13 cellular contexts compared by ENCODE assay signal in the genomic region with DNA sequence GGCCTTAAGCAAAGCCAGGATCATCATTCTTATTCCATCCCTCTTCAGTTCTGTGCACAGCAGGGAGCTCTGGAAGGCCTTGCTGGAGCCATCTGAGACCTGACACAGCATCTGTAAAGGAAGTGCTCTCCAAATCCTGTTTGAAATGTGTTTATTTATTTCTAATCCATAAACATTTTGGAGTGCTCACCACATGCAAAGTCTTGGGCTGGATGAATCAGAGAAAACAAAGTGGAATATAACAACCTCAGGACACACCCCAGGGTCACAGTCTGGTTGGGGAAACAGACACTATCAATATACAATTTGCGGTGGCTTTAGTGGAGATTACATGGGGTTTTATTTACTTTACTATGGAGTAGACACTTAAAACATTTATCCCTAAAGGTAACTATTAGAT. TPM values are rescaled to one million over a fixed set of nuclear protein-coding genes. Genes with fewer than 3 reads are reported as not detected.
A peak's percentile ranks its signal among the peaks of the same experiment; 100 is the strongest.
DNase-seq lines count a peak whose midpoint lies in the region; ATAC-seq and TF ChIP-seq lines count a peak whose summit lies in the region.
"Had no signal": no experiment of that assay in that cellular context is flagged by ENCODE, and none has a peak within 500 bp of the region (broad histone marks: within the 10 kb centered on the region; RNA-seq: fewer than 3 reads in every experiment).

No MANE protein-coding gene starts in this region.

- POLR2A ChIA-PET in IMR-90 (lab: Charles Lee; ENCODE audit: unreplicated experiment), result interaction anchor here (0.5 kb wide), 1 partner anchor 681 kb away, joined by 3 read pairs; no protein-coding TSS in a partner anchor

- in situ Hi-C loops in IMR-90 (cut with MboI; ENCODE audit: low sequenced_read_pairs) (no loop called here), mammary epithelial cell (cut with MboI; ENCODE audit: low sequenced_read_pairs in 2 of 2) (no loop called here)

- H3K4me2 ChIP-seq in IMR-90 (ENCODE audit: low read depth, low read length), result no peak overlapping the region
- no peak overlapping the region for H3K4me2 ChIP-seq in mammary epithelial cell (ENCODE audit: insufficient read depth, low read depth, low read length)
- H3K4me2 ChIP-seq: A549 had no signal

- DNase-seq in H4 (ENCODE audit: low spot score) (peak; percentile 81), IMR-90 (peak; percentile 41), SW480 (ENCODE audit: low spot score) (peak; percentile 54), mucosa of descending colon (no peak), mammary epithelial cell (no peak)
- no peak for DNase-seq in stimulated activated CD4-positive, alpha-beta T cell treated with anti-CD3 and anti-CD28 coated beads, Interleukin-2, amount 100 ng/mL, for 48 hours
- DNase-seq in activated T-helper 2 cell treated with anti-CD3 and anti-CD28 coated beads, Interferon-gamma antibody, Interleukin-2, Interleukin-4, amounts not matched to agents 10 μg/mL and 5 μg/mL and 100 μg/mL, durations not matched to agents 14 hours and 24 hours and 36 hours (ENCODE audit: low spot score), result no peak
- DNase-seq: CD8-positive, alpha-beta T cell; COR-L47; DMS153 had no signal

- H2BK15ac ChIP-seq in IMR-90 (ENCODE audit: low read depth, low read length), result peak overlapping the region; percentile 76; the same call in 1 of the 3 replicates

- no peaks in the 10 kb centered on the region for H3K36me3 Mint-ChIP-seq in activated T-helper 2 cell treated with anti-CD3 and anti-CD28 coated beads, Interferon-gamma antibody, Interleukin-2, Interleukin-4, amounts not matched to agents 10 μg/mL and 5 μg/mL and 100 μg/mL, durations not matched to agents 14 hours and 24 hours and 36 hours (ENCODE audit: low read depth)
- H3K36me3 Mint-ChIP-seq: CD14-positive monocyte; CD8-positive, alpha-beta T cell had no signal

- peaks cover 7% of the 10 kb centered on the region; the same call in 1 of the 2 replicates for H3K9me1 ChIP-seq in IMR-90 (ENCODE audit: insufficient read depth, low read length)

- H4K8ac ChIP-seq in IMR-90 (ENCODE audit: low read depth in 2 of 2, low read length in 2 of 2), result peak overlapping the region in 1 of 2 experiments; percentile 28; a peak in 1 of 4 replicates

- H3K4ac ChIP-seq in IMR-90 (ENCODE audit: low read depth, low read length), result peak overlapping the region; percentile 65

- H3K79me2 ChIP-seq in mammary epithelial cell (ENCODE audit: insufficient read depth, low read length), result no peaks in the 10 kb centered on the region

- BruUV-seq in IMR-90 (replicated peaks; lab: Mats Ljungman, UMichigan) (no TSS peak), mammary epithelial cell (replicated peaks; lab: Mats Ljungman, UMichigan) (no TSS peak)

- H4K20me1 ChIP-seq in IMR-90 (ENCODE audit: insufficient read depth, low read length) (no peaks in the 10 kb centered on the region), mammary epithelial cell (ENCODE audit: insufficient read depth, low read length) (no peaks in the 10 kb centered on the region)

- CTCF ChIA-PET in IMR-90 (lab: Yijun Ruan, JAX), result interaction anchor here (1.0 kb wide), 1 partner anchor 10 kb away, joined by 3 read pairs; no protein-coding TSS in a partner anchor
- CTCF ChIA-PET in mammary epithelial cell (lab: Charles Lee; ENCODE audit: low non-redundant PET), result no interaction called here

- H2AFZ ChIP-seq in IMR-90 (replicated peaks; ENCODE audit: low read length, poor library complexity), result no peak overlapping the region
- no peak overlapping the region for H2AFZ ChIP-seq in mammary epithelial cell (ENCODE audit: low read depth, low read length)

- H3K27ac ChIP-seq in IMR-90 (ENCODE audit: insufficient read depth, low read length) (no peak overlapping the region), mammary epithelial cell (ENCODE audit: insufficient read depth, low read depth, low read length) (no peak overlapping the region)
- H3K27ac ChIP-seq: A549 had no signal

- H3K14ac ChIP-seq in IMR-90 (replicated peaks; ENCODE audit: low read depth, low read length), result peak overlapping the region; percentile 56; the same call in 1 of the 2 replicates

- H3K4me3 ChIP-seq in IMR-90 (ENCODE audit: insufficient read depth, low read depth, low read length) (no peak overlapping the region), mucosa of descending colon (no peak overlapping the region), mammary epithelial cell (replicated peaks in 1 of 3; ENCODE audit: insufficient read depth in 1 of 3, low read depth in 2 of 3, low read length in 3 of 3) (no peak overlapping the region)
- H3K4me3 ChIP-seq: A549 had no signal

- peaks cover 11% of the 10 kb centered on the region for H3K9me3 ChIP-seq in IMR-90 (ENCODE audit: control insufficient read depth, insufficient read depth, low read length)
- H3K9me3 ChIP-seq in mucosa of descending colon, result no peaks in the 10 kb centered on the region
- no peaks in the 10 kb centered on the region for H3K9me3 ChIP-seq in mammary epithelial cell (replicated peaks; ENCODE audit: insufficient read depth, low read length)

- TF ChIP-seq RAD21 in IMR-90 (IDR thresholded peaks at IDR 0.05; ENCODE audit: low read length), result no peak

- H2BK5ac ChIP-seq in IMR-90 (ENCODE audit: low read depth, low read length, poor library complexity, severe bottlenecking), result no peak overlapping the region

- peaks cover 4% of the 10 kb centered on the region for H3K9me3 Mint-ChIP-seq in activated T-helper 2 cell treated with anti-CD3 and anti-CD28 coated beads, Interferon-gamma antibody, Interleukin-2, Interleukin-4, amounts not matched to agents 10 μg/mL and 5 μg/mL and 100 μg/mL, durations not matched to agents 14 hours and 24 hours and 36 hours

- no peak overlapping the region for H4K5ac ChIP-seq in IMR-90 (ENCODE audit: low read depth, low read length)

- H2BK20ac ChIP-seq in IMR-90 (ENCODE audit: low read depth, low read length), result peak overlapping the region; percentile 67

- intact Hi-C loops in IMR-90 (cut with micrococcal nuclease) (no loop called here), mucosa of descending colon (cut with DNase I, micrococcal nuclease) (no loop called here), mammary epithelial cell (cut with micrococcal nuclease) (no loop called here)
- intact Hi-C loops in activated T-helper 2 cell treated with anti-CD3 and anti-CD28 coated beads, Interferon-gamma antibody, Interleukin-2, Interleukin-4, amounts not matched to agents 10 μg/mL and 5 μg/mL and 100 μg/mL, durations not matched to agents 14 hours and 24 hours and 36 hours (cut with micrococcal nuclease), result no loop called here

- H2AK5ac ChIP-seq in IMR-90 (ENCODE audit: low read depth, low read length), result no peak overlapping the region

- H3K56ac ChIP-seq in IMR-90 (ENCODE audit: extremely low read depth, insufficient read depth, low read length), result no peak overlapping the region

- no peak overlapping the region for H3K27ac Mint-ChIP-seq in activated T-helper 2 cell treated with anti-CD3 and anti-CD28 coated beads, Interferon-gamma antibody, Interleukin-2, Interleukin-4, amounts not matched to agents 10 μg/mL and 5 μg/mL and 100 μg/mL, durations not matched to agents 14 hours and 24 hours and 36 hours
- H3K27ac Mint-ChIP-seq: CD14-positive monocyte; CD8-positive, alpha-beta T cell had no signal

- no peaks in the 10 kb centered on the region for H3K27me3 Mint-ChIP-seq in activated T-helper 2 cell treated with anti-CD3 and anti-CD28 coated beads, Interferon-gamma antibody, Interleukin-2, Interleukin-4, amounts not matched to agents 10 μg/mL and 5 μg/mL and 100 μg/mL, durations not matched to agents 14 hours and 24 hours and 36 hours (ENCODE audit: low read depth)

- no peak overlapping the region for H2AK9ac ChIP-seq in IMR-90 (replicated peaks; ENCODE audit: low read depth, low read length, poor library complexity)

- peak overlapping the region; percentile 83 for H2BK120ac ChIP-seq in IMR-90 (ENCODE audit: low read depth, low read length)

- no peak for TF ChIP-seq CTCF in IMR-90 (conservative IDR thresholded peaks at IDR 0.05; ENCODE audit: low read depth, low read length)
- TF ChIP-seq CTCF in mucosa of descending colon (IDR thresholded peaks at IDR 0.05), result no peak
- no peak for TF ChIP-seq CTCF in mammary epithelial cell (conservative IDR thresholded peaks at IDR 0.05 in 1 of 2, IDR thresholded peaks at IDR 0.05 in 1 of 2; ENCODE audit: extremely low read depth in 1 of 2, insufficient read depth in 1 of 2, low read depth in 1 of 2, low read length in 2 of 2)

- H3K36me3 ChIP-seq in IMR-90 (ENCODE audit: control insufficient read depth, insufficient read depth, low read length) (no peaks in the 10 kb centered on the region), mucosa of descending colon (ENCODE audit: low read depth) (no peaks in the 10 kb centered on the region), mammary epithelial cell (ENCODE audit: insufficient read depth, low read length) (no peaks in the 10 kb centered on the region)

- no peak overlapping the region for H3K9ac ChIP-seq in IMR-90 (ENCODE audit: low read depth, low read length)
- H3K9ac ChIP-seq in mammary epithelial cell (ENCODE audit: insufficient read depth, low read length), result no peak overlapping the region

- H3K23ac ChIP-seq in IMR-90 (ENCODE audit: low read depth, low read length), result no peak overlapping the region

- no CpG with 5 or more reads among the region's 1 CpG for WGBS in IMR-90 (ENCODE audit: extremely low coverage in 2 of 2, insufficient read length in 1 of 2), 2 experiments
- 100% methylated on average over 1 of the region's 1 CpG for WGBS in mammary epithelial cell (ENCODE audit: low coverage, missing lambda C conversion rate)

- no peak overlapping the region for H3K18ac ChIP-seq in IMR-90 (ENCODE audit: low read depth, low read length)

- H3K4me1 Mint-ChIP-seq in activated T-helper 2 cell treated with anti-CD3 and anti-CD28 coated beads, Interferon-gamma antibody, Interleukin-2, Interleukin-4, amounts not matched to agents 10 μg/mL and 5 μg/mL and 100 μg/mL, durations not matched to agents 14 hours and 24 hours and 36 hours (ENCODE audit: low read depth), result no peaks in the 10 kb centered on the region
- H3K4me1 Mint-ChIP-seq: CD14-positive monocyte had no signal

- H3K4me3 Mint-ChIP-seq in activated T-helper 2 cell treated with anti-CD3 and anti-CD28 coated beads, Interferon-gamma antibody, Interleukin-2, Interleukin-4, amounts not matched to agents 10 μg/mL and 5 μg/mL and 100 μg/mL, durations not matched to agents 14 hours and 24 hours and 36 hours (ENCODE audit: low read depth), result no peak overlapping the region
- H3K4me3 Mint-ChIP-seq: CD14-positive monocyte; CD8-positive, alpha-beta T cell had no signal

- H4K91ac ChIP-seq in IMR-90 (ENCODE audit: insufficient read depth, low read depth, low read length), result no peak overlapping the region; the same call in 1 of the 2 replicates

- dilution Hi-C loops in IMR-90 (cut with HindIII; ENCODE audit: low sequenced_read_pairs, unreplicated experiment) (no loop called here), mammary epithelial cell (cut with HindIII; ENCODE audit: low sequenced_read_pairs) (no loop called here)

- H3K4me1 ChIP-seq in IMR-90 (ENCODE audit: control insufficient read depth, insufficient read depth, low read length), result peaks cover 2% of the 10 kb centered on the region; the same call in 1 of the 2 replicates
- no peaks in the 10 kb centered on the region for H3K4me1 ChIP-seq in mucosa of descending colon (ENCODE audit: low read depth)
- no peaks in the 10 kb centered on the region for H3K4me1 ChIP-seq in mammary epithelial cell (ENCODE audit: insufficient read depth, low read length)
- H3K4me1 ChIP-seq: A549 had no signal

- H3K79me1 ChIP-seq in IMR-90 (ENCODE audit: low read depth in 1 of 2, low read length in 2 of 2), result no peaks in the 10 kb centered on the region

- ATAC-seq in IMR-90 (ENCODE audit: low read depth) (peak; percentile 87), mucosa of descending colon (peak; percentile 19)
- ATAC-seq: A549; CD8-positive, alpha-beta T cell; HepG2 had no signal

- H3K27me3 ChIP-seq in IMR-90 (ENCODE audit: control insufficient read depth, insufficient read depth, low read length), result no peaks in the 10 kb centered on the region
- no peaks in the 10 kb centered on the region for H3K27me3 ChIP-seq in mammary epithelial cell (ENCODE audit: insufficient read depth, low read length)

- no peak for TF ChIP-seq POLR2A in IMR-90 (IDR thresholded peaks at IDR 0.05; ENCODE audit: low read depth, low read length)

RNA-seq across cellular contexts. Expression of a gene that starts 54.3 kb away (rescaled TPM):
- 1.0 and 5.6 TPM in 2 replicates for total RNA-seq in H4 (2014; rRNA removed; shearing (Covaris generic))
- 2.8 and 3.4 TPM in 2 replicates for total RNA-seq in IMR-90 (2012; rRNA removed)
- 3.6 and 4.2 TPM in 2 replicates for polyA plus RNA-seq in IMR-90 (2012; rRNA removed)
- 2.7 and 4.8 TPM in 2 replicates for polyA plus RNA-seq in IMR-90 (2012; cell fraction: cytosol; rRNA removed)
- polyA plus RNA-seq in IMR-90 (2012; cell fraction: nucleus; rRNA removed; ENCODE audit: low replicate concordance), result 1.5 and 3.2 TPM in 2 replicates
- total RNA-seq in mucosa of descending colon, result 10 to 100 TPM in 2 of 3 donors, 1 to 10 TPM in 1; 8.1 to 16.0 (median 15.6) TPM
- total RNA-seq in activated T-helper 2 cell treated with anti-CD3 and anti-CD28 coated beads, Interferon-gamma antibody, Interleukin-2, Interleukin-4, amounts not matched to agents 10 μg/mL and 5 μg/mL and 100 μg/mL, durations not matched to agents 14 hours and 24 hours and 36 hours, result not detected in 2 replicates
- total RNA-seq in mammary epithelial cell, result 1 to 10 TPM; 1.2 to 1.9 TPM
- polyA plus RNA-seq in mammary epithelial cell, result 7.5 TPM
- polyA minus RNA-seq in mammary epithelial cell, result 4.6 TPM
- total RNA-seq: CD8-positive, alpha-beta T cell had no signal

Comparison
In these comparisons a context has a peak if more than half of its experiments do, and no peak if none do; other contexts are left out.
1. DNase-seq: peak in H4 (single experiment), IMR-90 (single experiment) and SW480 (single experiment); none in mucosa of descending colon (0 of 3), stimulated activated CD4-positive, alpha-beta T cell treated with anti-CD3 and anti-CD28 coated beads, Interleukin-2, amount 100 ng/mL, for 48 hours (0 of 2), activated T-helper 2 cell treated with anti-CD3 and anti-CD28 coated beads, Interferon-gamma antibody, Interleukin-2, Interleukin-4, amounts not matched to agents 10 μg/mL and 5 μg/mL and 100 μg/mL, durations not matched to agents 14 hours and 24 hours and 36 hours (single experiment) and mammary epithelial cell (single experiment).